Comparison of ENCODE assay signal across 27 cellular contexts in the genomic region with DNA sequence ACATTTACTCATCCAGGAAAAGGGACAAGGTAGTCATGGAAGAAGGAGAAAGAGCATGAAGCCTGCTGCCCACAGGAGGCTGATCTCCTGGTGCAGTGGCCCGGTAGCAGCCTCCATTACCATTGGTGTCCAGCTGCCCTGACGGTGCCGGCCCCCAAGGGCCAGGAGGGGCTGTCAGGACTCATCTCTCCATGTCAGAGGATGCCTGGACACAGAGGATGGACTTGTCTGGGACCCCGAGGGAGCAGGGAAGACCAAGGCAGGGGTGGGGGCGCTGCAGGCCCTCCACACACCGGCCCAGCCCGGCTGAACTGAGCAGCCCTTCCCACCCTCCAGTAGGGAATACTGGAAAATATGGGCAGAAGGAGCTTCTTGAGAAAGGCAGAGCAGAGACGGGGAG. TPM values are rescaled to one million over a fixed set of nuclear protein-coding genes. Genes with fewer than 3 reads are reported as not detected.
"Had no signal": no experiment of that assay in that cellular context is flagged by ENCODE, and none has a peak within 500 bp of the region (broad histone marks: within the 10 kb centered on the region; RNA-seq: fewer than 3 reads in every experiment).

No MANE protein-coding gene starts in this region.

- H3K9me3 Mint-ChIP-seq: stimulated activated naive CD8-positive, alpha-beta T cell treated with anti-CD3 and anti-CD28 coated beads, Interleukin-15, Interleukin-2, amounts not matched to agents 100 ng/mL and 50 ng/mL, for 24 hours; type B pancreatic cell had no signal

- H3K27me3 Mint-ChIP-seq: memory B cell; stimulated activated naive CD8-positive, alpha-beta T cell treated with anti-CD3 and anti-CD28 coated beads, Interleukin-15, Interleukin-2, amounts not matched to agents 100 ng/mL and 50 ng/mL, for 24 hours had no signal

- DNase-seq: heart right ventricle; left ventricle myocardium inferior; midbrain; occipital lobe; ovary; right lobe of liver; stimulated activated CD4-positive, alpha-beta T cell treated with anti-CD3 and anti-CD28 coated beads, Interleukin-12 subunit alpha, Interleukin-12 subunit beta, amount 100 ng/mL, for 4 hours; stimulated activated CD4-positive, alpha-beta T cell treated with anti-CD3 and anti-CD28 coated beads, Interleukin-15, amount 100 ng/mL, for 24 hours; stimulated activated CD4-positive, alpha-beta T cell treated with anti-CD3 and anti-CD28 coated beads, Interleukin-2, amount 100 ng/mL, for 24 hours; stimulated activated CD4-positive, alpha-beta T cell treated with anti-CD3 and anti-CD28 coated beads, Interleukin-4, amount 100 ng/mL, for 1 hour; stimulated activated naive CD4-positive, alpha-beta T cell; tibial artery; uterus had no signal

- H3K4me1 ChIP-seq: heart right ventricle, left ventricle myocardium inferior, right atrium auricular region, right lobe of liver, suprapubic skin, tibial artery, uterus had no signal

- H3K36me3 Mint-ChIP-seq: memory B cell, type B pancreatic cell had no signal

- H3K4me1 Mint-ChIP-seq: memory B cell, nephron had no signal

- H3K27ac Mint-ChIP-seq: memory B cell; nephron; progenitor cell of endocrine pancreas; stimulated activated naive CD8-positive, alpha-beta T cell treated with anti-CD3 and anti-CD28 coated beads, Interleukin-15, Interleukin-2, amounts not matched to agents 100 ng/mL and 50 ng/mL, for 24 hours; type B pancreatic cell had no signal

- H3K27ac ChIP-seq: heart right ventricle, hepatocyte, left ventricle myocardium inferior, neutrophil, ovary, right atrium auricular region, right lobe of liver, skin epidermis, suprapubic skin, thoracic aorta, tibial artery, uterus had no signal

- H3K9me3 ChIP-seq: heart right ventricle, neutrophil, ovary, right lobe of liver, suprapubic skin, thoracic aorta, tibial artery, uterus had no signal

- H3K4me3 Mint-ChIP-seq: memory B cell; nephron; neural crest cell; stimulated activated naive CD8-positive, alpha-beta T cell treated with anti-CD3 and anti-CD28 coated beads, Interleukin-15, Interleukin-2, amounts not matched to agents 100 ng/mL and 50 ng/mL, for 24 hours; type B pancreatic cell had no signal

- H3K36me3 ChIP-seq: heart right ventricle, left ventricle myocardium inferior, neutrophil, ovary, right atrium auricular region, right lobe of liver, suprapubic skin, thoracic aorta, tibial artery, uterus had no signal

- H3K4me3 ChIP-seq: heart right ventricle, hepatocyte, left ventricle myocardium inferior, lung, ovary, right atrium auricular region, right lobe of liver, skin epidermis, suprapubic skin, thoracic aorta, tibial artery, uterus had no signal

- H3K79me2 ChIP-seq: hepatocyte had no signal

- H3K27me3 ChIP-seq: hepatocyte, neutrophil, ovary, right atrium auricular region, right lobe of liver, suprapubic skin, uterus had no signal

- H2AFZ ChIP-seq: hepatocyte had no signal

- H3K4me2 ChIP-seq: hepatocyte had no signal

RNA-seq across cellular contexts. Expression of a gene that starts 52.2 kb away (rescaled TPM):
- total RNA-seq: occipital lobe, pulmonary artery endothelial cell, right lobe of liver had no signal
